1 cellular context compared by ENCODE assay signal in genomic region chr22:36163497-36163896, GRCh38.
TF ChIP-seq lines count a peak whose summit lies in the region.

No MANE protein-coding gene starts in this region.

TF ChIP-seq in GM12878, 131 proteins besides CTCF, POLR2A, EP300 and RAD21:
- TF ChIP-seq YY1 (IDR thresholded peaks at IDR 0.05; ENCODE audit: low read depth, low read length) (no peak), BMI1 (IDR thresholded peaks at IDR 0.05; ENCODE audit: borderline replicate concordance) (no peak), RELA (IDR thresholded peaks at IDR 0.05; ENCODE audit: borderline replicate concordance, partially characterized antibody) (no peak), PAX8 (IDR thresholded peaks at IDR 0.05) (no peak), MYB (IDR thresholded peaks at IDR 0.05; ENCODE audit: borderline replicate concordance, low read depth, low read length) (no peak), NBN (IDR thresholded peaks at IDR 0.05) (no peak), ZNF207 (IDR thresholded peaks at IDR 0.05; ENCODE audit: borderline replicate concordance) (no peak), SUPT20H (IDR thresholded peaks at IDR 0.05; ENCODE audit: borderline replicate concordance, control insufficient read depth, low read depth, low read length) (no peak), SMAD1 (IDR thresholded peaks at IDR 0.05; ENCODE audit: low read depth, partially characterized antibody) (no peak), FOS (IDR thresholded peaks at IDR 0.05; ENCODE audit: borderline replicate concordance, extremely low read depth, insufficient read length) (no peak), RBBP5 (conservative IDR thresholded peaks at IDR 0.05) (no peak), CBX3 (IDR thresholded peaks at IDR 0.05; ENCODE audit: borderline replicate concordance, low read depth) (no peak), ZNF622 (IDR thresholded peaks at IDR 0.05) (no peak), SMAD5 (IDR thresholded peaks at IDR 0.05; ENCODE audit: low read depth) (no peak), FOXK2 (IDR thresholded peaks at IDR 0.05) (no peak), IKZF1 (conservative IDR thresholded peaks at IDR 0.05) (no peak)
- TF ChIP-seq, protein P1, sequence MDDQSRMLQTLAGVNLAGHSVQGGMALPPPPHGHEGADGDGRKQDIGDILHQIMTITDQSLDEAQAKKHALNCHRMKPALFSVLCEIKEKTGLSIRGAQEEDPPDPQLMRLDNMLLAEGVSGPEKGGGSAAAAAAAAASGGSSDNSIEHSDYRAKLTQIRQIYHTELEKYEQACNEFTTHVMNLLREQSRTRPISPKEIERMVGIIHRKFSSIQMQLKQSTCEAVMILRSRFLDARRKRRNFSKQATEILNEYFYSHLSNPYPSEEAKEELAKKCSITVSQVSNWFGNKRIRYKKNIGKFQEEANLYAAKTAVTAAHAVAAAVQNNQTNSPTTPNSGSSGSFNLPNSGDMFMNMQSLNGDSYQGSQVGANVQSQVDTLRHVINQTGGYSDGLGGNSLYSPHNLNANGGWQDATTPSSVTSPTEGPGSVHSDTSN (IDR thresholded peaks at IDR 0.05; ENCODE audit: insufficient replicate concordance, low read depth, low read length) = no peak
